ENCODE assay signal across 1 cellular context in genomic region chr16:31002252-31002700, GRCh38.
TF ChIP-seq lines count a peak whose summit lies in the region.

No MANE protein-coding gene starts in this region.

TF ChIP-seq in K562, 482 proteins besides CTCF, POLR2A, EP300 and RAD21:
- TF ChIP-seq ZZZ3 (IDR thresholded peaks at IDR 0.05), result no peak
- no peak for TF ChIP-seq GTF2A2 (tag; IDR thresholded peaks at IDR 0.05)
- TF ChIP-seq HEY1 (CRISPR knock-in tag; IDR thresholded peaks at IDR 0.05; ENCODE audit: borderline replicate concordance), result no peak
- TF ChIP-seq DIDO1 (tag; IDR thresholded peaks at IDR 0.05; ENCODE audit: low read depth), result no peak
- no peak for TF ChIP-seq POLR3A (IDR thresholded peaks at IDR 0.05; ENCODE audit: borderline replicate concordance, extremely low read depth, insufficient read depth, insufficient read length)
- TF ChIP-seq CHD4 (IDR thresholded peaks at IDR 0.05; ENCODE audit: insufficient read depth, insufficient replicate concordance, low read depth, low read length, poor library complexity, severe bottlenecking), result no peak
- TF ChIP-seq, protein P1, sequence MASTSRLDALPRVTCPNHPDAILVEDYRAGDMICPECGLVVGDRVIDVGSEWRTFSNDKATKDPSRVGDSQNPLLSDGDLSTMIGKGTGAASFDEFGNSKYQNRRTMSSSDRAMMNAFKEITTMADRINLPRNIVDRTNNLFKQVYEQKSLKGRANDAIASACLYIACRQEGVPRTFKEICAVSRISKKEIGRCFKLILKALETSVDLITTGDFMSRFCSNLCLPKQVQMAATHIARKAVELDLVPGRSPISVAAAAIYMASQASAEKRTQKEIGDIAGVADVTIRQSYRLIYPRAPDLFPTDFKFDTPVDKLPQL (IDR thresholded peaks at IDR 0.05; ENCODE audit: extremely low read depth, insufficient read length), result no peak
- TF ChIP-seq, protein P2, sequence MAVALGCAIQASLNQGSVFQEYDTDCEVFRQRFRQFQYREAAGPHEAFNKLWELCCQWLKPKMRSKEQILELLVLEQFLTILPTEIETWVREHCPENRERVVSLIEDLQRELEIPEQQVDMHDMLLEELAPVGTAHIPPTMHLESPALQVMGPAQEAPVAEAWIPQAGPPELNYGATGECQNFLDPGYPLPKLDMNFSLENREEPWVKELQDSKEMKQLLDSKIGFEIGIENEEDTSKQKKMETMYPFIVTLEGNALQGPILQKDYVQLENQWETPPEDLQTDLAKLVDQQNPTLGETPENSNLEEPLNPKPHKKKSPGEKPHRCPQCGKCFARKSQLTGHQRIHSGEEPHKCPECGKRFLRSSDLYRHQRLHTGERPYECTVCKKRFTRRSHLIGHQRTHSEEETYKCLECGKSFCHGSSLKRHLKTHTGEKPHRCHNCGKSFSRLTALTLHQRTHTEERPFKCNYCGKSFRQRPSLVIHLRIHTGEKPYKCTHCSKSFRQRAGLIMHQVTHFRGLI (CRISPR knock-in tag; IDR thresholded peaks at IDR 0.05), result no peak
- TF ChIP-seq STAT5B (CRISPR knock-in tag; IDR thresholded peaks at IDR 0.05), result no peak
- no peak for TF ChIP-seq ID3 (CRISPR knock-in tag; IDR thresholded peaks at IDR 0.05)
- no peak for TF ChIP-seq ID3 (tag; IDR thresholded peaks at IDR 0.05)
